Comparison of ENCODE assay signal across 7 cellular contexts in the genomic region with DNA sequence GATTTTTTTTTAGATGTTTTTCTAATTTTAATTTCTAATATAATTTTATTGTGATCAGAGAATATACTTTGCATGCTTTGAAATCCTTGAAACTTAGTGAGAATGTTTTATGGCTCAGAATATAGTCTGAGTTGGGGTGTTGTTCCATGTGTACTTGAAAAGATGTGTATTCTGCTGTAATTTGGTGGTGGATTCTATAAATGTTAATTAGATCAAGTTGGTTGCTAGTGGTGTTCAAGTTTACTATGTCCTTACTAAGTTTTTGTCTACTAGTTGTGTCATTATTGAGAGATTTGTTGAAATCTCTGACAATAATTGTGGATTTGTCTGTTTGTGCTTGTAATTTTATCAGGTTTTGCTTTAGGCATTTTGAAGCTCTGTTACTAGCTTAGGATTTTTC.
"Had no signal": no experiment of that assay in that cellular context is flagged by ENCODE, and none has a peak within 500 bp of the region (broad histone marks: within the 10 kb centered on the region; RNA-seq: fewer than 3 reads in every experiment).

No MANE protein-coding gene starts in this region.

- ATAC-seq: HCT116 had no signal

- H3K27ac ChIP-seq: GM23248 had no signal

- H3K9me3 ChIP-seq: HAP-1 had no signal

- DNase-seq: GM23248, GOT3, H7, KBM-7 had no signal

- H3K36me3 ChIP-seq: HAP-1 had no signal

- FAIRE-seq: HTR-8/SVneo had no signal

- H3K4me3 ChIP-seq: GM23248, HAP-1 had no signal
